Comparison of ENCODE assay signal across 28 cellular contexts in genomic region chr15:94535298-94536048, GRCh38.
"Had no signal": no experiment of that assay in that cellular context is flagged by ENCODE, and none has a peak within 500 bp of the region (broad histone marks: within the 10 kb centered on the region; RNA-seq: fewer than 3 reads in every experiment).

No MANE protein-coding gene starts in this region.

- H3K27ac Mint-ChIP-seq: activated CD4-positive, alpha-beta memory T cell treated with anti-CD3 and anti-CD28 coated beads, Interleukin-2, amount 10 ng/mL, durations not matched to agents 7 days and 5 days; activated CD4-positive, alpha-beta T cell treated with anti-CD3 and anti-CD28 coated beads for 36 hours; activated naive CD4-positive, alpha-beta T cell treated with anti-CD3 and anti-CD28 coated beads, Interleukin-2, amount 10 ng/mL, durations not matched to agents 7 days and 5 days; activated naive CD8-positive, alpha-beta T cell treated with anti-CD3 and anti-CD28 coated beads for 36 hours; activated T-helper 17 cell treated with anti-CD3 and anti-CD28 coated beads, Interleukin-2, amount 50 U/mL, for 72 hours had no signal

- H3K27me3 ChIP-seq: brain microvascular endothelial cell, cardiac muscle cell, colonic mucosa, Peyer's patch, SJCRH30 had no signal

- H3K36me3 Mint-ChIP-seq: activated naive CD4-positive, alpha-beta T cell treated with anti-CD3 and anti-CD28 coated beads, Interleukin-2, amount 10 ng/mL, durations not matched to agents 7 days and 5 days; activated naive CD8-positive, alpha-beta T cell treated with anti-CD3 and anti-CD28 coated beads for 36 hours had no signal

- H3K27me3 Mint-ChIP-seq: activated CD4-positive, alpha-beta memory T cell treated with anti-CD3 and anti-CD28 coated beads, Interleukin-2, amount 10 ng/mL, durations not matched to agents 7 days and 5 days had no signal

- H3K36me3 ChIP-seq: brain microvascular endothelial cell, cardiac muscle cell, colonic mucosa, Peyer's patch, SJCRH30 had no signal

- H3K4me2 ChIP-seq: SK-N-SH had no signal

- H3K4me1 Mint-ChIP-seq: activated CD4-positive, alpha-beta memory T cell treated with anti-CD3 and anti-CD28 coated beads, Interleukin-2, amount 10 ng/mL, durations not matched to agents 7 days and 5 days; activated CD4-positive, alpha-beta T cell treated with anti-CD3 and anti-CD28 coated beads for 36 hours; activated naive CD4-positive, alpha-beta T cell treated with anti-CD3 and anti-CD28 coated beads, Interleukin-2, amount 10 ng/mL, durations not matched to agents 7 days and 5 days; activated naive CD8-positive, alpha-beta T cell treated with anti-CD3 and anti-CD28 coated beads for 36 hours; activated T-helper 17 cell treated with anti-CD3 and anti-CD28 coated beads, Interleukin-2, amount 50 U/mL, for 72 hours had no signal

- H3K4me3 ChIP-seq: cardiac muscle cell, colonic mucosa, Peyer's patch, SJCRH30 had no signal

- ATAC-seq: activated CD4-positive, alpha-beta T cell treated with anti-CD3 and anti-CD28 coated beads for 36 hours; activated T-helper 17 cell treated with anti-CD3 and anti-CD28 coated beads, Interleukin-2, amount 50 U/mL, for 72 hours had no signal

- H3K9me3 Mint-ChIP-seq: activated CD4-positive, alpha-beta memory T cell treated with anti-CD3 and anti-CD28 coated beads, Interleukin-2, amount 10 ng/mL, durations not matched to agents 7 days and 5 days; activated naive CD4-positive, alpha-beta T cell treated with anti-CD3 and anti-CD28 coated beads, Interleukin-2, amount 10 ng/mL, durations not matched to agents 7 days and 5 days; activated naive CD8-positive, alpha-beta T cell treated with anti-CD3 and anti-CD28 coated beads for 36 hours had no signal

- H3K27ac ChIP-seq: brain microvascular endothelial cell, cardiac muscle cell, colonic mucosa, Peyer's patch, RWPE1, SJCRH30, VCaP had no signal

- H3K9me3 ChIP-seq: colonic mucosa, Peyer's patch, SJCRH30, SK-N-SH had no signal

- H3K4me3 Mint-ChIP-seq: activated CD4-positive, alpha-beta memory T cell treated with anti-CD3 and anti-CD28 coated beads, Interleukin-2, amount 10 ng/mL, durations not matched to agents 7 days and 5 days; activated CD4-positive, alpha-beta T cell treated with anti-CD3 and anti-CD28 coated beads for 36 hours; activated naive CD4-positive, alpha-beta T cell treated with anti-CD3 and anti-CD28 coated beads, Interleukin-2, amount 10 ng/mL, durations not matched to agents 7 days and 5 days; activated naive CD8-positive, alpha-beta T cell treated with anti-CD3 and anti-CD28 coated beads for 36 hours; activated T-helper 17 cell treated with anti-CD3 and anti-CD28 coated beads, Interleukin-2, amount 50 U/mL, for 72 hours had no signal

- H3K4me1 ChIP-seq: colonic mucosa, Peyer's patch, SJCRH30 had no signal

- H3K9ac ChIP-seq: SK-N-SH had no signal

- DNase-seq: activated CD4-positive, alpha-beta memory T cell treated with anti-CD3 and anti-CD28 coated beads, Interleukin-2, amount 10 ng/mL, durations not matched to agents 7 days and 5 days; activated CD4-positive, alpha-beta T cell treated with anti-CD3 and anti-CD28 coated beads for 36 hours; activated CD4-positive, alpha-beta T cell treated with anti-CD3 and anti-CD28 coated beads, Interleukin-2, amount 50 U/mL, for 1 hour; activated gamma-delta T cell; activated naive CD4-positive, alpha-beta T cell treated with anti-CD3 and anti-CD28 coated beads, Interleukin-2, amount 10 ng/mL, durations not matched to agents 7 days and 5 days; activated naive CD8-positive, alpha-beta T cell treated with anti-CD3 and anti-CD28 coated beads for 36 hours; activated T-cell treated with anti-CD3 and anti-CD28 coated beads for 4 hours; activated T-cell treated with anti-CD3 and anti-CD28 coated beads, Interleukin-2, amount 50 U/mL, for 48 hours; brain microvascular endothelial cell; colonic mucosa; Kasumi-1; KBM-7; NCI-H1105; NCI-H1436 treated with DMSO at 0.1 percent for 48 hours; NCI-H187; NCI-H2171 treated with DMSO at 0.1 percent for 48 hours; NCI-H226; NCI-H524; NCI-H748 treated with DMSO at 0.1 percent for 48 hours; Peyer's patch; Right ventricle myocardium superior; SJCRH30; SK-N-SH; T-helper 1 cell had no signal
